In genomic region chr16:19861069-19861468, GRCh38 we compare ENCODE assay signal across 23 cellular contexts. TPM values are rescaled to one million over a fixed set of nuclear protein-coding genes. Genes with fewer than 3 reads are reported as not detected.
DNase-seq lines count a peak whose midpoint lies in the region; ATAC-seq and TF ChIP-seq lines count a peak whose summit lies in the region.
"Had no signal": no experiment of that assay in that cellular context is flagged by ENCODE, and none has a peak within 500 bp of the region (broad histone marks: within the 10 kb centered on the region; RNA-seq: fewer than 3 reads in every experiment).

No MANE protein-coding gene starts in this region.

- peak overlapping the region; percentile 71 for H3K4me2 ChIP-seq in osteoblast (ENCODE audit: insufficient read depth, low read length)

- no peaks in the 10 kb centered on the region for H3K27me3 ChIP-seq in osteoblast (ENCODE audit: insufficient read depth, low read length)
- H3K27me3 ChIP-seq: heart right ventricle, right atrium auricular region, suprapubic skin had no signal

- peak overlapping the region; percentile 79 to 84 (median 82) for H3K4me3 Mint-ChIP-seq in brain
- no peak overlapping the region for H3K4me3 Mint-ChIP-seq in stimulated activated memory B cell treated with anti-CD40 and anti-IgM and Interleukin-4, amounts not matched to agents 10 μg/mL and 1 μg/mL and 100 μg/mL, for 72 hours
- H3K4me3 Mint-ChIP-seq in activated T-cell treated with anti-CD3 and anti-CD28 coated beads, Interleukin-2, amount 50 U/mL, for 4 hours = no peak overlapping the region
- H3K4me3 Mint-ChIP-seq: activated naive CD4-positive, alpha-beta T cell treated with anti-CD3 and anti-CD28 coated beads, Interleukin-2, amount 50 U/mL, for 24 hours; activated T-cell treated with anti-CD3 and anti-CD28 coated beads, Interleukin-2, amount 50 U/mL, for 72 hours; HFFc6 had no signal

- peaks cover 7% of the 10 kb centered on the region for H3K4me1 ChIP-seq in osteoblast (ENCODE audit: insufficient read depth, low read length)
- H3K4me1 ChIP-seq: suprapubic skin had no signal

- H4K20me1 ChIP-seq in osteoblast (ENCODE audit: insufficient read depth, low read length) = no peaks in the 10 kb centered on the region

- no peak overlapping the region for H3K27ac ChIP-seq in osteoblast (ENCODE audit: low read depth, low read length)
- H3K27ac ChIP-seq: suprapubic skin had no signal

- H3K9me3 ChIP-seq in iPS-18c (ENCODE audit: control insufficient read depth, insufficient read depth, low read length) = peaks cover 4% of the 10 kb centered on the region
- H3K9me3 ChIP-seq in osteoblast (ENCODE audit: low read depth, low read length) = no peaks in the 10 kb centered on the region
- H3K9me3 ChIP-seq: heart right ventricle, right atrium auricular region, suprapubic skin had no signal

- peaks cover 0 to 3% (median 0%) of the 10 kb centered on the region in 5 experiments for H3K9me3 Mint-ChIP-seq in brain
- H3K9me3 Mint-ChIP-seq in stimulated activated memory B cell treated with anti-CD40 and anti-IgM and Interleukin-4, amounts not matched to agents 10 μg/mL and 1 μg/mL and 100 μg/mL, for 72 hours = no peaks in the 10 kb centered on the region
- no peaks in the 10 kb centered on the region for H3K9me3 Mint-ChIP-seq in activated T-cell treated with anti-CD3 and anti-CD28 coated beads, Interleukin-2, amount 50 U/mL, for 4 hours
- H3K9me3 Mint-ChIP-seq: activated naive CD4-positive, alpha-beta T cell treated with anti-CD3 and anti-CD28 coated beads, Interleukin-2, amount 50 U/mL, for 24 hours; activated T-cell treated with anti-CD3 and anti-CD28 coated beads, Interleukin-2, amount 50 U/mL, for 72 hours; HFFc6 had no signal

- peaks cover 62% of the 10 kb centered on the region for H3K36me3 Mint-ChIP-seq in brain
- H3K36me3 Mint-ChIP-seq in stimulated activated memory B cell treated with anti-CD40 and anti-IgM and Interleukin-4, amounts not matched to agents 10 μg/mL and 1 μg/mL and 100 μg/mL, for 72 hours = no peaks in the 10 kb centered on the region
- H3K36me3 Mint-ChIP-seq in activated T-cell treated with anti-CD3 and anti-CD28 coated beads, Interleukin-2, amount 50 U/mL, for 4 hours (ENCODE audit: insufficient read depth) = peaks cover 6% of the 10 kb centered on the region

- no peak overlapping the region for H2AFZ ChIP-seq in osteoblast (ENCODE audit: low read length)

- DNase-seq in G401 (ENCODE audit: low spot score) (peak; percentile 51), osteoblast (ENCODE audit: insufficient read length, low spot score, missing footprints) (no peak)
- no peak for DNase-seq in activated T-cell treated with anti-CD3 and anti-CD28 coated beads, Interleukin-2, amount 50 U/mL, for 4 hours
- DNase-seq: activated CD4-positive, alpha-beta T cell treated with anti-CD3 and anti-CD28 coated beads for 1 hour; activated CD8-positive, alpha-beta memory T cell treated with anti-CD3 and anti-CD28 coated beads for 24 hours; activated T-cell treated with anti-CD3 and anti-CD28 coated beads, Interleukin-2, amount 50 U/mL, for 72 hours; COR-L47; DND-41; heart right ventricle; HFFc6; MM.1S; NCI-H146; NCI-H2171; stimulated activated CD4-positive, alpha-beta T cell treated with anti-CD3 and anti-CD28 coated beads, Interleukin-15, amount 100 ng/mL, for 24 hours; SW 1271 had no signal

- ATAC-seq in stimulated activated memory B cell treated with anti-CD40 and anti-IgM and Interleukin-4, amounts not matched to agents 10 μg/mL and 1 μg/mL and 100 μg/mL, for 72 hours = no peak
- ATAC-seq in GM19351 (IDR thresholded peaks at IDR 0.05; ENCODE audit: unreplicated experiment) = no peak
- ATAC-seq in activated T-cell treated with anti-CD3 and anti-CD28 coated beads, Interleukin-2, amount 50 U/mL, for 4 hours = no peak
- ATAC-seq in HG03432 (IDR thresholded peaks at IDR 0.05; ENCODE audit: unreplicated experiment) = no peak
- ATAC-seq: activated T-cell treated with anti-CD3 and anti-CD28 coated beads, Interleukin-2, amount 50 U/mL, for 72 hours had no signal

- H3K27ac Mint-ChIP-seq in brain = peak overlapping the region; percentile 97 to 99 (median 98)
- H3K27ac Mint-ChIP-seq in stimulated activated memory B cell treated with anti-CD40 and anti-IgM and Interleukin-4, amounts not matched to agents 10 μg/mL and 1 μg/mL and 100 μg/mL, for 72 hours = no peak overlapping the region
- H3K27ac Mint-ChIP-seq: activated naive CD4-positive, alpha-beta T cell treated with anti-CD3 and anti-CD28 coated beads, Interleukin-2, amount 50 U/mL, for 24 hours; activated T-cell treated with anti-CD3 and anti-CD28 coated beads, Interleukin-2, amount 50 U/mL, for 72 hours; HFFc6 had no signal

- peaks cover 83% of the 10 kb centered on the region for H3K4me1 Mint-ChIP-seq in brain
- no peaks in the 10 kb centered on the region for H3K4me1 Mint-ChIP-seq in stimulated activated memory B cell treated with anti-CD40 and anti-IgM and Interleukin-4, amounts not matched to agents 10 μg/mL and 1 μg/mL and 100 μg/mL, for 72 hours
- H3K4me1 Mint-ChIP-seq in activated T-cell treated with anti-CD3 and anti-CD28 coated beads, Interleukin-2, amount 50 U/mL, for 4 hours (ENCODE audit: low read depth) = no peaks in the 10 kb centered on the region
- H3K4me1 Mint-ChIP-seq: activated naive CD4-positive, alpha-beta T cell treated with anti-CD3 and anti-CD28 coated beads, Interleukin-2, amount 50 U/mL, for 24 hours had no signal

- H3K4me3 ChIP-seq in iPS-18c (ENCODE audit: insufficient read depth, low read depth, low read length) = peak overlapping the region; percentile 42; the same call in 1 of the 2 replicates
- H3K4me3 ChIP-seq in osteoblast (ENCODE audit: insufficient read depth, low read length) = no peak overlapping the region
- H3K4me3 ChIP-seq: suprapubic skin had no signal

- in situ Hi-C loops in G401 (cut with HindIII; ENCODE audit: low sequenced_read_pairs) = no loop called here

- peaks cover 6% of the 10 kb centered on the region for H3K27me3 Mint-ChIP-seq in brain
- H3K27me3 Mint-ChIP-seq in stimulated activated memory B cell treated with anti-CD40 and anti-IgM and Interleukin-4, amounts not matched to agents 10 μg/mL and 1 μg/mL and 100 μg/mL, for 72 hours = no peaks in the 10 kb centered on the region
- H3K27me3 Mint-ChIP-seq in activated T-cell treated with anti-CD3 and anti-CD28 coated beads, Interleukin-2, amount 50 U/mL, for 4 hours (ENCODE audit: low read depth) = no peaks in the 10 kb centered on the region
- H3K27me3 Mint-ChIP-seq: activated naive CD4-positive, alpha-beta T cell treated with anti-CD3 and anti-CD28 coated beads, Interleukin-2, amount 50 U/mL, for 24 hours had no signal

- H3K79me2 ChIP-seq in osteoblast (ENCODE audit: insufficient read depth, low read length) = no peaks in the 10 kb centered on the region

- TF ChIP-seq CTCF in brain (conservative IDR thresholded peaks at IDR 0.05) (no peak), osteoblast (IDR thresholded peaks at IDR 0.05; ENCODE audit: extremely low read depth, low read depth, low read length) (no peak)

- no peaks in the 10 kb centered on the region for H3K36me3 ChIP-seq in osteoblast (ENCODE audit: insufficient read depth, low read length)
- H3K36me3 ChIP-seq: suprapubic skin had no signal

RNA-seq across cellular contexts. Expression of gene GPRC5B, which starts 23.6 kb away (rescaled TPM):
- total RNA-seq in G401 (2014; rRNA removed; shearing (Covaris generic)) = 0.88 and 2.5 TPM in 2 replicates
- polyA plus RNA-seq in brain (ENCODE audit: insufficient read depth, low read depth, low replicate concordance) = 351 TPM
- 1.2 and 2.5 TPM in 2 replicates for total RNA-seq in osteoblast
- total RNA-seq in activated T-cell treated with anti-CD3 and anti-CD28 coated beads, Interleukin-2, amount 50 U/mL, for 4 hours = under 1 TPM; 0.27 to 0.66 (median 0.40) TPM

Comparison
In these comparisons a context has a peak if more than half of its experiments do, and no peak if none do; other contexts are left out.
1. H3K4me3 Mint-ChIP-seq: peak in brain (5 of 5); none in stimulated activated memory B cell treated with anti-CD40 and anti-IgM and Interleukin-4, amounts not matched to agents 10 μg/mL and 1 μg/mL and 100 μg/mL, for 72 hours (single experiment) and activated T-cell treated with anti-CD3 and anti-CD28 coated beads, Interleukin-2, amount 50 U/mL, for 4 hours (single experiment).